10 cellular contexts compared by ENCODE assay signal in genomic region chr9:102631559-102631958, GRCh38.
DNase-seq lines count a peak whose midpoint lies in the region; ATAC-seq and TF ChIP-seq lines count a peak whose summit lies in the region.
"Had no signal": no experiment of that assay in that cellular context is flagged by ENCODE, and none has a peak within 500 bp of the region (broad histone marks: within the 10 kb centered on the region; RNA-seq: fewer than 3 reads in every experiment).

No MANE protein-coding gene starts in this region.

- no peak overlapping the region for H2BK12ac ChIP-seq in H9 (ENCODE audit: insufficient read length, low read depth, low read length)

- H3K27me3 ChIP-seq in BE2C (no peaks in the 10 kb centered on the region), H9 (ENCODE audit: insufficient read depth, low read length) (no peaks in the 10 kb centered on the region), left lung (no peaks in the 10 kb centered on the region)

- H3K4ac ChIP-seq in H9 (ENCODE audit: low read depth, low read length): no peak overlapping the region

- H3K4me3 ChIP-seq in BE2C (ENCODE audit: low read depth, low read length) (no peak overlapping the region), left lung (no peak overlapping the region)

- H4K8ac ChIP-seq in H9 (replicated peaks; ENCODE audit: insufficient read length, low read depth, low read length): no peak overlapping the region

- no peak overlapping the region for H3K23ac ChIP-seq in H9 (ENCODE audit: insufficient read length, low read depth, low read length)

- no peak overlapping the region for H3K18ac ChIP-seq in H9 (ENCODE audit: insufficient read length, low read depth, low read length)

- no peak overlapping the region for H3K56ac ChIP-seq in H9 (ENCODE audit: insufficient read length, low read depth, low read length)

- no peak overlapping the region for H2BK15ac ChIP-seq in H9 (ENCODE audit: low read depth, low read length)

- H3K36me3 Mint-ChIP-seq in H9 (ENCODE audit: insufficient read depth in 1 of 3, low read depth in 3 of 3): peaks cover 11 to 47% (median 22%) of the 10 kb centered on the region in 3 experiments
- no peaks in the 10 kb centered on the region for H3K36me3 Mint-ChIP-seq in activated naive CD4-positive, alpha-beta T cell treated with anti-CD3 and anti-CD28 coated beads for 36 hours (ENCODE audit: low read depth)

- H4K5ac ChIP-seq in H9 (ENCODE audit: insufficient read length, low read depth, low read length): no peak overlapping the region

- no peaks in the 10 kb centered on the region for H3K4me1 Mint-ChIP-seq in H9
- H3K4me1 Mint-ChIP-seq in activated naive CD4-positive, alpha-beta T cell treated with anti-CD3 and anti-CD28 coated beads for 36 hours (ENCODE audit: low read depth): no peaks in the 10 kb centered on the region

- no peak overlapping the region for H3K9ac ChIP-seq in H9 (ENCODE audit: extremely low read depth, insufficient read length, low read length)

- H2BK5ac ChIP-seq in H9 (ENCODE audit: insufficient read length, low read length): no peak overlapping the region

- no peak overlapping the region for H3K27ac Mint-ChIP-seq in H9
- H3K27ac Mint-ChIP-seq in activated naive CD4-positive, alpha-beta T cell treated with anti-CD3 and anti-CD28 coated beads for 36 hours: no peak overlapping the region

- H3K4me2 ChIP-seq in H9 (ENCODE audit: insufficient read depth, insufficient read length, low read length): no peak overlapping the region

- H3K4me1 ChIP-seq in BE2C (no peaks in the 10 kb centered on the region), H9 (ENCODE audit: insufficient read depth, low read length) (no peaks in the 10 kb centered on the region), left lung (no peaks in the 10 kb centered on the region)

- intact Hi-C loops in left lung (cut with DNase I): no loop called here
- intact Hi-C loops in activated naive CD4-positive, alpha-beta T cell treated with anti-CD3 and anti-CD28 coated beads for 36 hours (cut with micrococcal nuclease): no loop called here

- DNase-seq in BE2C: no peak
- DNase-seq in H9: no peak
- peak; percentile 46 for DNase-seq in NCI-H69 (lab: John Stamatoyannopoulos, UW)
- DNase-seq in dermis blood vessel endothelial cell: peak; percentile 10
- DNase-seq in anterior cingulate cortex (lab: John Stamatoyannopoulos, UW): no peak
- DNase-seq in cerebellar cortex (ENCODE audit: low spot score): no peak
- DNase-seq in left lung: no peak
- DNase-seq in activated naive CD4-positive, alpha-beta T cell treated with anti-CD3 and anti-CD28 coated beads for 36 hours: no peak
- DNase-seq: effector CD8-positive, alpha-beta T cell; NCI-H2029 treated with DMSO at 0.1 percent for 48 hours had no signal

- TF ChIP-seq CTCF in BE2C (IDR thresholded peaks at IDR 0.05; ENCODE audit: low read depth, low read length): peak; percentile 58
- peak; percentile 67 for TF ChIP-seq CTCF in H9 (conservative IDR thresholded peaks at IDR 0.05)
- no peak for TF ChIP-seq CTCF in left lung (IDR thresholded peaks at IDR 0.05)

- no peak overlapping the region for H2AK5ac ChIP-seq in H9 (ENCODE audit: insufficient read length, low read length)

- no peak overlapping the region for H3K14ac ChIP-seq in H9 (ENCODE audit: insufficient read depth, low read length)

- H3K27me3 Mint-ChIP-seq in H9 (ENCODE audit: low read depth): no peaks in the 10 kb centered on the region
- no peaks in the 10 kb centered on the region for H3K27me3 Mint-ChIP-seq in activated naive CD4-positive, alpha-beta T cell treated with anti-CD3 and anti-CD28 coated beads for 36 hours (ENCODE audit: low read depth)

- no peaks in the 10 kb centered on the region for H4K20me1 ChIP-seq in H9 (ENCODE audit: control insufficient read depth, insufficient read depth, insufficient read length)

- H3K4me3 Mint-ChIP-seq in H9: no peak overlapping the region
- no peak overlapping the region for H3K4me3 Mint-ChIP-seq in activated naive CD4-positive, alpha-beta T cell treated with anti-CD3 and anti-CD28 coated beads for 36 hours

- no peak overlapping the region for H2BK120ac ChIP-seq in H9 (ENCODE audit: low read depth, low read length, poor library complexity, severe bottlenecking)

- H3K23me2 ChIP-seq in H9 (ENCODE audit: insufficient read length, low read depth, low read length, poor library complexity, severe bottlenecking): no peaks in the 10 kb centered on the region

- H3K79me2 ChIP-seq in H9 (ENCODE audit: insufficient read depth, low read length): no peaks in the 10 kb centered on the region

- CTCF ChIA-PET in activated naive CD4-positive, alpha-beta T cell treated with anti-CD3 and anti-CD28 coated beads for 36 hours (lab: Charles Lee): no interaction called here

- H2AFZ ChIP-seq in H9 (ENCODE audit: low read length): no peak overlapping the region

- H4K91ac ChIP-seq in H9 (ENCODE audit: insufficient read length, low read depth, low read length): no peak overlapping the region

- H3K79me1 ChIP-seq in H9 (ENCODE audit: insufficient read depth, low read depth, low read length, poor library complexity, severe bottlenecking): no peaks in the 10 kb centered on the region

- H3K27ac ChIP-seq in H9 (ENCODE audit: insufficient read length, low read depth, low read length) (no peak overlapping the region), left lung (no peak overlapping the region)

- H3K36me3 ChIP-seq in BE2C: no peaks in the 10 kb centered on the region
- no peaks in the 10 kb centered on the region for H3K36me3 ChIP-seq in left lung

- no peak for ATAC-seq in left lung

- H3K9me3 Mint-ChIP-seq in H9: peaks cover 36 to 46% of the 10 kb centered on the region in 2 experiments
- peaks cover 6% of the 10 kb centered on the region for H3K9me3 Mint-ChIP-seq in activated naive CD4-positive, alpha-beta T cell treated with anti-CD3 and anti-CD28 coated beads for 36 hours

- no peak overlapping the region for H2BK20ac ChIP-seq in H9 (ENCODE audit: low read depth, low read length, poor library complexity, severe bottlenecking)

- no peak overlapping the region for H3T11ph ChIP-seq in H9 (ENCODE audit: low read length)

- H3K9me3 ChIP-seq in BE2C (no peaks in the 10 kb centered on the region), H9 (ENCODE audit: control insufficient read depth, low read depth, low read length) (no peaks in the 10 kb centered on the region), left lung (peaks cover 0 to 15% of the 10 kb centered on the region in 2 donors)

Comparison
In these comparisons a context has a peak if more than half of its experiments do, and no peak if none do; other contexts are left out.
1. DNase-seq: peak in NCI-H69 (single experiment) and dermis blood vessel endothelial cell (single experiment); none in BE2C (single experiment), H9 (single experiment), anterior cingulate cortex (0 of 58), cerebellar cortex (single experiment), left lung (0 of 2) and activated naive CD4-positive, alpha-beta T cell treated with anti-CD3 and anti-CD28 coated beads for 36 hours (single experiment).
2. CTCF ChIP-seq: peak in BE2C (single experiment) and H9 (single experiment); none in left lung (0 of 2).